ENCODE assay signal across 8 cellular contexts in genomic region chr6:156781882-156782631, GRCh38. TPM values are rescaled to one million over a fixed set of nuclear protein-coding genes. Genes with fewer than 3 reads are reported as not detected.
DNase-seq lines count a peak whose midpoint lies in the region; ATAC-seq, FAIRE-seq and TF ChIP-seq lines count a peak whose summit lies in the region.

No MANE protein-coding gene starts in this region.

- ATAC-seq in activated CD8-positive, alpha-beta T cell treated with anti-CD3 and anti-CD28 coated beads, Interleukin-2, amount 10 ng/mL, durations not matched to agents 7 days and 5 days, result no peak
- no peak for ATAC-seq in upper lobe of left lung (ENCODE audit: low FRiP score in 2 of 2)

- no peaks in the 10 kb centered on the region for H3K27me3 Mint-ChIP-seq in activated naive CD4-positive, alpha-beta T cell treated with anti-CD3 and anti-CD28 coated beads, Interleukin-2, amount 10 ng/mL, durations not matched to agents 7 days and 5 days
- H3K27me3 Mint-ChIP-seq in activated CD8-positive, alpha-beta T cell treated with anti-CD3 and anti-CD28 coated beads, Interleukin-2, amount 10 ng/mL, durations not matched to agents 7 days and 5 days (ENCODE audit: low read depth), result no peaks in the 10 kb centered on the region

- no peaks in the 10 kb centered on the region for H3K27me3 ChIP-seq in upper lobe of left lung

- peak overlapping the region; percentile 7 to 51 for H3K27ac ChIP-seq in kidney (ENCODE audit: low read depth in 2 of 2, low read length in 2 of 2)
- peak overlapping the region; percentile 50 to 100 (median 84) for H3K27ac ChIP-seq in upper lobe of left lung

- WGBS in upper lobe of left lung, 2 donors, result 4% methylated on average over 8 of the region's 8 CpGs

- H3K9ac ChIP-seq in kidney (ENCODE audit: low read length in 2 of 2), result peak overlapping the region; percentile 70 to 71

- no peak for TF ChIP-seq CTCF in kidney (IDR thresholded peaks at IDR 0.05; ENCODE audit: borderline replicate concordance, extremely low read depth, insufficient read depth)
- TF ChIP-seq CTCF in upper lobe of left lung (IDR thresholded peaks at IDR 0.05), result no peak

- peak; percentile 91 for FAIRE-seq in kidney (lab: Jason Lieb, UNC)

- H3K4me3 Mint-ChIP-seq in activated naive CD4-positive, alpha-beta T cell treated with anti-CD3 and anti-CD28 coated beads, Interleukin-2, amount 10 ng/mL, durations not matched to agents 7 days and 5 days, result peak overlapping the region; percentile 83
- H3K4me3 Mint-ChIP-seq in activated CD8-positive, alpha-beta T cell treated with anti-CD3 and anti-CD28 coated beads, Interleukin-2, amount 10 ng/mL, durations not matched to agents 7 days and 5 days, result peak overlapping the region; percentile 78

- TF ChIP-seq POLR2A in upper lobe of left lung (IDR thresholded peaks at IDR 0.05), result no peak

- H3K9me3 ChIP-seq in kidney (ENCODE audit: control insufficient read depth in 1 of 2, low read length in 2 of 2) (no peaks in the 10 kb centered on the region), upper lobe of left lung (no peaks in the 10 kb centered on the region)

- H3K36me3 ChIP-seq in kidney (ENCODE audit: control insufficient read depth in 1 of 2, insufficient read depth in 2 of 2, low read length in 2 of 2) (no peaks in the 10 kb centered on the region), upper lobe of left lung (peaks cover 0 to 4% (median 0%) of the 10 kb centered on the region in 4 donors)

- H3K4me1 ChIP-seq in kidney (ENCODE audit: control insufficient read depth in 1 of 2, insufficient read depth in 1 of 2, low read depth in 1 of 2, low read length in 2 of 2), result peaks cover 6 to 8% of the 10 kb centered on the region in 2 donors
- H3K4me1 ChIP-seq in upper lobe of left lung, result peaks cover 17 to 39% (median 27%) of the 10 kb centered on the region in 4 donors

- peak overlapping the region; percentile 94 for H3K27ac Mint-ChIP-seq in activated naive CD4-positive, alpha-beta T cell treated with anti-CD3 and anti-CD28 coated beads, Interleukin-2, amount 10 ng/mL, durations not matched to agents 7 days and 5 days
- H3K27ac Mint-ChIP-seq in activated CD8-positive, alpha-beta T cell treated with anti-CD3 and anti-CD28 coated beads, Interleukin-2, amount 10 ng/mL, durations not matched to agents 7 days and 5 days, result peak overlapping the region; percentile 80

- TF ChIP-seq EP300 in upper lobe of left lung (IDR thresholded peaks at IDR 0.05), result no peak

- peaks cover 52% of the 10 kb centered on the region for H3K4me1 Mint-ChIP-seq in activated naive CD4-positive, alpha-beta T cell treated with anti-CD3 and anti-CD28 coated beads, Interleukin-2, amount 10 ng/mL, durations not matched to agents 7 days and 5 days
- peaks cover 37% of the 10 kb centered on the region for H3K4me1 Mint-ChIP-seq in activated CD8-positive, alpha-beta T cell treated with anti-CD3 and anti-CD28 coated beads, Interleukin-2, amount 10 ng/mL, durations not matched to agents 7 days and 5 days (ENCODE audit: low read depth)

- POLR2A ChIA-PET in activated CD8-positive, alpha-beta T cell treated with anti-CD3 and anti-CD28 coated beads, Interleukin-2, amount 10 ng/mL, durations not matched to agents 7 days and 5 days (lab: Charles Lee), result interaction anchor here (0.8 kb wide), 1 partner anchor 238 kb away, joined by 5 read pairs; no protein-coding TSS in a partner anchor

- CTCF ChIA-PET in activated naive CD4-positive, alpha-beta T cell treated with anti-CD3 and anti-CD28 coated beads, Interleukin-2, amount 10 ng/mL, durations not matched to agents 7 days and 5 days (lab: Charles Lee), result interaction anchor here (0.9 kb wide), 1 partner anchor 96 kb away, joined by 3 read pairs; no protein-coding TSS in a partner anchor
- CTCF ChIA-PET in activated CD8-positive, alpha-beta T cell treated with anti-CD3 and anti-CD28 coated beads, Interleukin-2, amount 10 ng/mL, durations not matched to agents 7 days and 5 days (lab: Charles Lee), result interaction anchor here (0.9 kb wide), 1 partner anchor 14 kb away, joined by 3 read pairs; no protein-coding TSS in a partner anchor

- H3K36me3 Mint-ChIP-seq in activated naive CD4-positive, alpha-beta T cell treated with anti-CD3 and anti-CD28 coated beads, Interleukin-2, amount 10 ng/mL, durations not matched to agents 7 days and 5 days, result peaks cover 30% of the 10 kb centered on the region
- peaks cover 16% of the 10 kb centered on the region for H3K36me3 Mint-ChIP-seq in activated CD8-positive, alpha-beta T cell treated with anti-CD3 and anti-CD28 coated beads, Interleukin-2, amount 10 ng/mL, durations not matched to agents 7 days and 5 days (ENCODE audit: low read depth)

- H3K4me3 ChIP-seq in kidney (ENCODE audit: low read length in 2 of 2) (peak overlapping the region; percentile 53 to 67), upper lobe of left lung (peak overlapping the region in 3 of 4 donors; percentile 25 to 90 (median 88))

- no peak for DNase-seq in activated naive CD4-positive, alpha-beta T cell treated with anti-CD3 and anti-CD28 coated beads, Interleukin-2, amount 10 ng/mL, durations not matched to agents 7 days and 5 days
- DNase-seq in activated naive CD4-positive, alpha-beta T cell treated with anti-CD3 and anti-CD28 coated beads, Interleukin-2, amount 50 U/mL, for 16 hours, result no peak
- DNase-seq in activated CD8-positive, alpha-beta T cell treated with anti-CD3 and anti-CD28 coated beads, Interleukin-2, amount 10 ng/mL, durations not matched to agents 7 days and 5 days, result no peak
- DNase-seq in kidney (no peak), upper lobe of left lung (no peak), retina (no peak), NCI-H446 treated with DMSO at 0.1 percent for 48 hours (lab: John Stamatoyannopoulos, UW) (no peak), hypothalamus (lab: John Stamatoyannopoulos, UW) (no peak)

- H3K9me3 Mint-ChIP-seq in activated naive CD4-positive, alpha-beta T cell treated with anti-CD3 and anti-CD28 coated beads, Interleukin-2, amount 10 ng/mL, durations not matched to agents 7 days and 5 days, result no peaks in the 10 kb centered on the region
- H3K9me3 Mint-ChIP-seq in activated CD8-positive, alpha-beta T cell treated with anti-CD3 and anti-CD28 coated beads, Interleukin-2, amount 10 ng/mL, durations not matched to agents 7 days and 5 days (ENCODE audit: insufficient read depth), result no peaks in the 10 kb centered on the region

- intact Hi-C loops in kidney (cut with DNase I), result no loop called here

RNA-seq across cellular contexts. Expression of gene ARID1B, which starts 4.9 kb away (rescaled TPM):
- total RNA-seq in activated CD8-positive, alpha-beta T cell treated with anti-CD3 and anti-CD28 coated beads, Interleukin-2, amount 10 ng/mL, durations not matched to agents 7 days and 5 days, result 10 to 100 TPM; 60.9 to 62.4 TPM
- 110 TPM for total RNA-seq in kidney
- 16.4 TPM for polyA plus RNA-seq in kidney (ENCODE audit: insufficient read depth, low read depth, low replicate concordance)
- total RNA-seq in upper lobe of left lung, result 100 to 1,000 TPM in 3 of 6 donors, 10 to 100 TPM in 3; 66.4 to 168 (median 109) TPM
